In the genomic region with DNA sequence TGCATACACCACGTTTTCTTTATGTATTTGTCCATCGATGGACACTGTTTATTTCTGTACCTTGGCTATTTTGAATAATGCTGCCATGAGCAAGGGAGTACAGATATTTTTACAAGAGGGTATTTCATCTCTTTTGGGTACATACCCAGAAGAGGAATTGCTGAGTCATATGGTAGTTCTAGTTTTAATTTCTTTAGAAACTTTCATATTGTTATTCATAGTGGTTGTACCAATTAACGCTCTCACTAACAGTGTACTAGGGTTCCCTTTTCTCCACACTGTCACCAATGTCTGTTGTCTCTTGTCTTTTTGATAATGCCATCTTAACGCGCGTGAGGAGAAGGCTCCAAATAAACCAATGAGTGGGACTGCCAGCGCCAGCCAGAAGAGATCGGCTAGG, we compare ENCODE assay signal across 28 cellular contexts.
"Had no signal": no experiment of that assay in that cellular context is flagged by ENCODE, and none has a peak within 500 bp of the region (broad histone marks: within the 10 kb centered on the region; RNA-seq: fewer than 3 reads in every experiment).

No MANE protein-coding gene starts in this region.

- H3K27ac ChIP-seq: esophagus squamous epithelium, heart right ventricle, lower lobe of right lung, ovary, psoas muscle, skin epidermis, thyroid gland had no signal

- FAIRE-seq: endometrium had no signal

- H3K4me1 ChIP-seq: esophagus squamous epithelium, heart right ventricle, lower lobe of right lung, psoas muscle, thyroid gland had no signal

- H3K36me3 ChIP-seq: esophagus squamous epithelium, heart right ventricle, lower lobe of right lung, ovary, thyroid gland had no signal

- ATAC-seq: effector memory CD8-positive, alpha-beta T cell; heart right ventricle; left ventricle myocardium superior; lower lobe of right lung; naive thymus-derived CD8-positive, alpha-beta T cell; psoas muscle; right cardiac atrium; stimulated activated naive CD8-positive, alpha-beta T cell treated with anti-CD3 and anti-CD28 coated beads, Interleukin-15, amount 100 ng/mL, for 72 hours had no signal

- H3K4me3 ChIP-seq: esophagus squamous epithelium, heart right ventricle, lower lobe of right lung, ovary, psoas muscle, skin epidermis, thyroid gland had no signal

- H3K27me3 ChIP-seq: esophagus squamous epithelium, heart right ventricle, ovary, thyroid gland had no signal

- DNase-seq: cortex of kidney; effector memory CD8-positive, alpha-beta T cell; erythroblast; esophagus squamous epithelium; foreskin melanocyte; glutamatergic neuron; heart right ventricle; hypothalamus; immature natural killer cell; islet precursor cell; left ventricle myocardium superior; lower lobe of right lung; naive thymus-derived CD8-positive, alpha-beta T cell; nephron progenitor cell; occipital lobe; ovary; posterior cingulate gyrus; psoas muscle; right cardiac atrium; stimulated activated CD4-positive, alpha-beta T cell treated with anti-CD3 and anti-CD28 coated beads, Interleukin-12 subunit alpha, Interleukin-12 subunit beta, amount 100 ng/mL, for 4 hours; stimulated activated CD4-positive, alpha-beta T cell treated with anti-CD3 and anti-CD28 coated beads, Interleukin-1b, Interleukin-23, amount 100 ng/mL, for 48 hours; stimulated activated CD4-positive, alpha-beta T cell treated with anti-CD3 and anti-CD28 coated beads, Interleukin-4, amount 100 ng/mL, for 1 hour; stimulated activated CD8-positive, alpha-beta memory T cell treated with anti-CD3 and anti-CD28 coated beads, Interleukin-4, amount 100 ng/mL, for 48 hours; stimulated activated naive CD4-positive, alpha-beta T cell; stimulated activated naive CD8-positive, alpha-beta T cell treated with anti-CD3 and anti-CD28 coated beads, Interleukin-15, amount 100 ng/mL, for 72 hours; thyroid gland had no signal

- H3K9me3 ChIP-seq: esophagus squamous epithelium, lower lobe of right lung, ovary, psoas muscle, thyroid gland had no signal
